23 cellular contexts compared by ENCODE assay signal in genomic region chr2:189370719-189371118, GRCh38.
DNase-seq lines count a peak whose midpoint lies in the region; ATAC-seq and TF ChIP-seq lines count a peak whose summit lies in the region.
"Had no signal": no experiment of that assay in that cellular context is flagged by ENCODE, and none has a peak within 500 bp of the region (broad histone marks: within the 10 kb centered on the region; RNA-seq: fewer than 3 reads in every experiment).

No MANE protein-coding gene starts in this region.

- no peaks in the 10 kb centered on the region for H4K20me1 ChIP-seq in PC-3 (ENCODE audit: low read length)
- H4K20me1 ChIP-seq in osteoblast (ENCODE audit: insufficient read depth, low read length), result no peaks in the 10 kb centered on the region

- H3K36me3 Mint-ChIP-seq in activated CD4-positive, alpha-beta T cell treated with anti-CD3 and anti-CD28 coated beads, Interleukin-2, amount 10 ng/mL, durations not matched to agents 24 days and 14 days (ENCODE audit: low read depth), result no peaks in the 10 kb centered on the region
- H3K36me3 Mint-ChIP-seq: memory B cell; naive thymus-derived CD4-positive, alpha-beta T cell had no signal

- H3K4me3 ChIP-seq in PC-3 (ENCODE audit: low read length), result no peak overlapping the region
- H3K4me3 ChIP-seq in epithelial cell of esophagus (ENCODE audit: low read length), result no peak overlapping the region
- H3K4me3 ChIP-seq in osteoblast (ENCODE audit: insufficient read depth, low read length), result no peak overlapping the region
- H3K4me3 ChIP-seq: uterus had no signal

- H3K9me2 ChIP-seq in PC-3 (replicated peaks; ENCODE audit: low read length), result no peaks in the 10 kb centered on the region

- no peaks in the 10 kb centered on the region for H3K79me2 ChIP-seq in PC-3 (ENCODE audit: low read length)
- no peaks in the 10 kb centered on the region for H3K79me2 ChIP-seq in osteoblast (ENCODE audit: insufficient read depth, low read length)

- no peak overlapping the region for H3K9ac ChIP-seq in PC-3 (ENCODE audit: low read length)

- CTCF ChIA-PET in PC-3 (lab: Charles Lee), result no interaction called here

- H3F3A ChIP-seq in PC-3 (ENCODE audit: low read length, unreplicated experiment), result peaks cover 9% of the 10 kb centered on the region

- H3K9me3 Mint-ChIP-seq in activated CD4-positive, alpha-beta T cell treated with anti-CD3 and anti-CD28 coated beads, Interleukin-2, amount 10 ng/mL, durations not matched to agents 24 days and 14 days, result no peaks in the 10 kb centered on the region
- H3K9me3 Mint-ChIP-seq: activated T-helper 2 cell treated with anti-CD3 and anti-CD28 coated beads, Interferon-gamma antibody, Interleukin-2, Interleukin-4, amounts not matched to agents 10 μg/mL and 5 μg/mL and 100 μg/mL, durations not matched to agents 14 hours and 24 hours and 36 hours; H9; memory B cell; naive thymus-derived CD4-positive, alpha-beta T cell; stimulated activated naive CD8-positive, alpha-beta T cell treated with anti-CD3 and anti-CD28 coated beads, Interleukin-15, amount 100 ng/mL, for 72 hours had no signal

- H3K4me1 ChIP-seq in PC-3 (ENCODE audit: insufficient read depth, low read length), result peaks cover 41% of the 10 kb centered on the region
- H3K4me1 ChIP-seq in osteoblast (ENCODE audit: insufficient read depth, low read length), result peaks cover 51% of the 10 kb centered on the region
- H3K4me1 ChIP-seq: uterus had no signal

- H3K27me3 ChIP-seq in PC-3 (ENCODE audit: low read length), result no peaks in the 10 kb centered on the region
- no peaks in the 10 kb centered on the region for H3K27me3 ChIP-seq in osteoblast (ENCODE audit: insufficient read depth, low read length)
- H3K27me3 ChIP-seq: uterus had no signal

- no peaks in the 10 kb centered on the region for H3K27me3 Mint-ChIP-seq in activated CD4-positive, alpha-beta T cell treated with anti-CD3 and anti-CD28 coated beads, Interleukin-2, amount 10 ng/mL, durations not matched to agents 24 days and 14 days
- H3K27me3 Mint-ChIP-seq: memory B cell; naive thymus-derived CD4-positive, alpha-beta T cell; stimulated activated naive CD8-positive, alpha-beta T cell treated with anti-CD3 and anti-CD28 coated beads, Interleukin-15, amount 100 ng/mL, for 72 hours had no signal

- intact Hi-C loops in PC-3 (cut with micrococcal nuclease), result loop anchor here (2.0 kb wide), 1 partner anchor 22 kb away; no protein-coding TSS in a partner anchor
- intact Hi-C loops in activated CD4-positive, alpha-beta T cell treated with anti-CD3 and anti-CD28 coated beads, Interleukin-2, amount 10 ng/mL, durations not matched to agents 24 days and 14 days (cut with micrococcal nuclease), result no loop called here

- H3K9me3 ChIP-seq in PC-3 (ENCODE audit: low read length), result no peaks in the 10 kb centered on the region
- no peaks in the 10 kb centered on the region for H3K9me3 ChIP-seq in osteoblast (ENCODE audit: low read depth, low read length)
- H3K9me3 ChIP-seq: uterus had no signal

- H3K27ac ChIP-seq in PC-3 (ENCODE audit: low read length), result peak overlapping the region; percentile 85
- peak overlapping the region; percentile 94 for H3K27ac ChIP-seq in osteoblast (ENCODE audit: low read depth, low read length)
- H3K27ac ChIP-seq: C4-2B, uterus had no signal

- BruUV-seq in PC-3 (replicated peaks; lab: Mats Ljungman, UMichigan), result no TSS peak

- POLR2A ChIA-PET in PC-3 (lab: Charles Lee; ENCODE audit: unreplicated experiment), result no interaction called here

- ATAC-seq in PC-3 (no peak), GM18498 (IDR thresholded peaks at IDR 0.05; ENCODE audit: unreplicated experiment) (no peak), GM18909 (IDR thresholded peaks at IDR 0.05; ENCODE audit: poor library complexity, unreplicated experiment) (no peak)
- ATAC-seq: HepG2; naive thymus-derived CD4-positive, alpha-beta T cell; sciatic nerve; stimulated activated naive CD8-positive, alpha-beta T cell treated with anti-CD3 and anti-CD28 coated beads, Interleukin-15, amount 100 ng/mL, for 72 hours had no signal

- no peak overlapping the region for H3K4me3 Mint-ChIP-seq in activated CD4-positive, alpha-beta T cell treated with anti-CD3 and anti-CD28 coated beads, Interleukin-2, amount 10 ng/mL, durations not matched to agents 24 days and 14 days
- H3K4me3 Mint-ChIP-seq: H9; memory B cell; naive thymus-derived CD4-positive, alpha-beta T cell; stimulated activated naive CD8-positive, alpha-beta T cell treated with anti-CD3 and anti-CD28 coated beads, Interleukin-15, amount 100 ng/mL, for 72 hours had no signal

- H3K27ac Mint-ChIP-seq in activated CD4-positive, alpha-beta T cell treated with anti-CD3 and anti-CD28 coated beads, Interleukin-2, amount 10 ng/mL, durations not matched to agents 24 days and 14 days, result no peak overlapping the region
- H3K27ac Mint-ChIP-seq: activated T-helper 2 cell treated with anti-CD3 and anti-CD28 coated beads, Interferon-gamma antibody, Interleukin-2, Interleukin-4, amounts not matched to agents 10 μg/mL and 5 μg/mL and 100 μg/mL, durations not matched to agents 14 hours and 24 hours and 36 hours; H9; memory B cell; naive thymus-derived CD4-positive, alpha-beta T cell; stimulated activated naive CD8-positive, alpha-beta T cell treated with anti-CD3 and anti-CD28 coated beads, Interleukin-15, amount 100 ng/mL, for 72 hours had no signal

- peak; percentile 88 for DNase-seq in EH (ENCODE audit: low read depth)
- peak; percentile 43 for DNase-seq in PC-3
- DNase-seq in epithelial cell of esophagus (ENCODE audit: low read depth), result peak; percentile 77
- peak; percentile 57 for DNase-seq in osteoblast (ENCODE audit: insufficient read length, low spot score, missing footprints)
- no peak for DNase-seq in NCI-H187 (lab: John Stamatoyannopoulos, UW)
- DNase-seq in activated CD4-positive, alpha-beta T cell treated with anti-CD3 and anti-CD28 coated beads, Interleukin-2, amount 10 ng/mL, durations not matched to agents 24 days and 14 days, result no peak
- DNase-seq: caudate nucleus; GF-D8; H9; hippocampal formation; kidney; naive thymus-derived CD4-positive, alpha-beta T cell; NCI-H2227 treated with DMSO at 0.1 percent for 48 hours; stimulated activated CD4-positive, alpha-beta T cell treated with anti-CD3 and anti-CD28 coated beads, Interleukin-1b, Interleukin-23, amount 100 ng/mL, for 48 hours; stimulated activated naive CD8-positive, alpha-beta T cell treated with anti-CD3 and anti-CD28 coated beads, Interleukin-15, amount 100 ng/mL, for 72 hours; uterus had no signal

- no peak for TF ChIP-seq CTCF in PC-3 (conservative IDR thresholded peaks at IDR 0.05; ENCODE audit: low read depth, low read length)
- no peak for TF ChIP-seq CTCF in epithelial cell of esophagus (IDR thresholded peaks at IDR 0.05; ENCODE audit: insufficient read depth, low read depth, low read length, missing control alignments)
- TF ChIP-seq CTCF in osteoblast (IDR thresholded peaks at IDR 0.05; ENCODE audit: extremely low read depth, low read depth, low read length), result no peak

- H3K4me2 ChIP-seq in PC-3 (ENCODE audit: low read length) (peak overlapping the region; percentile 56), osteoblast (ENCODE audit: insufficient read depth, low read length) (peak overlapping the region; percentile 14)

- no peak overlapping the region for H2AFZ ChIP-seq in PC-3 (ENCODE audit: low read length)
- peak overlapping the region; percentile 30 for H2AFZ ChIP-seq in osteoblast (ENCODE audit: low read length)

- peaks cover 2% of the 10 kb centered on the region for H3K4me1 Mint-ChIP-seq in activated CD4-positive, alpha-beta T cell treated with anti-CD3 and anti-CD28 coated beads, Interleukin-2, amount 10 ng/mL, durations not matched to agents 24 days and 14 days
- H3K4me1 Mint-ChIP-seq: H9; memory B cell; stimulated activated naive CD8-positive, alpha-beta T cell treated with anti-CD3 and anti-CD28 coated beads, Interleukin-15, amount 100 ng/mL, for 72 hours had no signal

- H3K36me3 ChIP-seq in PC-3 (ENCODE audit: low read depth, low read length) (no peaks in the 10 kb centered on the region), osteoblast (ENCODE audit: insufficient read depth, low read length) (no peaks in the 10 kb centered on the region)
- H3K36me3 ChIP-seq: uterus had no signal

Comparison
In these comparisons a context has a peak if more than half of its experiments do, and no peak if none do; other contexts are left out.
1. DNase-seq: peak in EH (single experiment), PC-3 (single experiment), epithelial cell of esophagus (single experiment) and osteoblast (single experiment); none in NCI-H187 (0 of 2) and activated CD4-positive, alpha-beta T cell treated with anti-CD3 and anti-CD28 coated beads, Interleukin-2, amount 10 ng/mL, durations not matched to agents 24 days and 14 days (single experiment).